Comparison of ENCODE assay signal across 8 cellular contexts in the genomic region with DNA sequence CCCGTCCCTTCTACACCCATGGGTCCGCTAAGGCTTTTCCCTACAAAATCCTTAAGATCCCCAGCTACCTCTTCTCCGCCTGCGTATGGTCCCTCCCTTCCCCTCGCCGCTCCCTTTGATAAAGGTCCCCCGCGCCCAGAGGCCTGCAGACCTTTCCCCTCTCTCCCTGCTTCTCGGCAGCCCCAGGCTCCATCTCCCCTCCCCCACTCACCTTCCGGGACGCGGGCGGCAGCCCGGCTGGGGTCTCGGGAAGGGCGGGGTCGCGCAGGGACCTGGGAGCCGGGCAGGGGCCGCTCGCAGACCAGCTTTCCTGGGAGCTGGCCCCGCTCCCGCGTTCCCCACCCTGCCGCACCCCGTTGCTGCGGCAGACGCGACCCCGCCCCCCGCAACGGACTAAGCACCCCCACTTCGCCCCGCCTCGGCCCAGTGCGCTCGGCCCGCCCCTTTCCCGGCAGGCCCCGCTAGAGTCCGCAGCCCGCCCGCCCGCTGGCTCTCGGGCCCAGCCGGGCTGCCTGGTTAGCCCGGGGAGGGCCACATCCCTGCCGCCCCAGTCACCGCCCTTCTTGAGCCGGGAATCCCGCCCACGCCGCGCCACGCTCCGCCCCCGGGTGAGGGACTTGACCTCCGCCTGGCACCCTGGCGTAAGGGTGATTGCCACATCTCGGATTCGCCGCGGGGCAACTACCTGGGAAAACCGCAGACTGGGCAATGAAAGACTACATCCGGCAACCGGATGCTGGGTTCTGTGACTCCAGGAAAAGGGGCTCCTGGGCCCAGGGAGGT. TPM values are rescaled to one million over a fixed set of nuclear protein-coding genes. Genes with fewer than 3 reads are reported as not detected.
DNase-seq lines count a peak whose midpoint lies in the region; ATAC-seq and TF ChIP-seq lines count a peak whose summit lies in the region.

FLOT1 (minus strand) TSS at position 372 of the 783 bp plus-strand sequence. CDS start 498 bp downstream, outside the sequence.

- peak within 1 kb of the TSS; percentile 88 to 96 (median 94) for H3K4me3 Mint-ChIP-seq in T-cell

- DNase-seq in GM06990 (ENCODE audit: extremely low read depth, insufficient read length), result peak; percentile 98
- peak; percentile 50 for DNase-seq in NCI-H128 (lab: John Stamatoyannopoulos, UW; ENCODE audit: unreplicated experiment)
- peak; percentile 54 to 84 (median 69) for DNase-seq in T-cell
- peak; percentile 99 for DNase-seq in cardiac septum (ENCODE audit: low spot score)
- peak; percentile 81 to 98 (median 90) for DNase-seq in posterior cingulate gyrus
- DNase-seq in transverse colon, result peak; percentile 99

- peak; percentile 1 for TF ChIP-seq EP300 in transverse colon (IDR thresholded peaks at IDR 0.05; ENCODE audit: low read depth)

- H3K4me1 ChIP-seq in transverse colon, result peaks cover 26 to 64% (median 37%) of the 10 kb centered on the region in 4 donors

- 0% methylated on average over 46 to 62 of the region's 66 CpGs for WGBS in adipose tissue, 3 donors
- WGBS in transverse colon (ENCODE audit: low coverage in 1 of 2), 2 donors, result 0 to 1% methylated on average over 7 to 45 of the region's 66 CpGs

- TF ChIP-seq POLR2A in transverse colon (IDR thresholded peaks at IDR 0.05), result peak; percentile 88

- TF ChIP-seq CTCF in GM06990 (IDR thresholded peaks at IDR 0.05; ENCODE audit: insufficient read depth, low read length, poor library complexity, severe bottlenecking) (no peak), transverse colon (IDR thresholded peaks at IDR 0.05) (no peak)

- in situ Hi-C loops in transverse colon (cut with MboI; ENCODE audit: low pct_ligation_motif_present in 1 of 4, low pct_unique_long_range_greater_than_20kb in 1 of 4, low sequenced_read_pairs in 3 of 4), result loop anchor here in 2 of 4 donors (10.0 to 25.0 kb wide), 2 partner anchors 82 to 145 kb away; partner anchors contain the start of gene DDR1 (in 2 of the 2)

- ATAC-seq in HG02588 (IDR thresholded peaks at IDR 0.05; ENCODE audit: unreplicated experiment) (peak; percentile 80), T-cell (replicated peaks in 1 of 4) (peak; percentile 51 to 62 (median 58))

- H3K36me3 Mint-ChIP-seq in T-cell, result peaks cover 30% of the 10 kb centered on the region

- H3K27me3 ChIP-seq in GM06990 (replicated peaks; ENCODE audit: control insufficient read depth, insufficient read depth, low read length), result no peaks in the 10 kb centered on the region
- H3K27me3 ChIP-seq in transverse colon, result no peaks in the 10 kb centered on the region

- peaks cover 11% of the 10 kb centered on the region for H3K36me3 ChIP-seq in GM06990 (ENCODE audit: control insufficient read depth, insufficient read depth, low read length)
- H3K36me3 ChIP-seq in transverse colon, result peaks cover 0 to 17% (median 7%) of the 10 kb centered on the region in 4 donors

- intact Hi-C loops in cardiac septum (cut with DNase I) (loop anchor here (2.0 to 5.0 kb wide), 4 partner anchors 22 to 80 kb away; partner anchors contain the start of genes PPP1R18 and TUBB), posterior cingulate gyrus (cut with DNase I) (loop anchor here (5.0 to 10.0 kb wide), 3 partner anchors 40 to 342 kb away; no protein-coding TSS in a partner anchor), transverse colon (cut with DNase I; ENCODE audit: low total_unique reads) (loop anchor here (5.0 kb wide), 2 partner anchors 85 to 135 kb away; no protein-coding TSS in a partner anchor)

- H3K4me3 ChIP-seq in GM06990 (replicated peaks; ENCODE audit: low read depth, low read length), result peak within 1 kb of the TSS; percentile 66
- peak within 1 kb of the TSS; percentile 75 to 87 (median 78) for H3K4me3 ChIP-seq in transverse colon

- H3K4me1 Mint-ChIP-seq in T-cell, result peaks cover 59 to 66% (median 65%) of the 10 kb centered on the region in 3 donors

- no peaks in the 10 kb centered on the region for H3K27me3 Mint-ChIP-seq in T-cell

- H3K9me3 ChIP-seq in transverse colon, result no peaks in the 10 kb centered on the region

- H3K9me3 Mint-ChIP-seq in T-cell, result no peaks in the 10 kb centered on the region

- POLR2A ChIA-PET in T-cell (lab: Charles Lee), result no interaction called here

- CTCF ChIA-PET in T-cell (lab: Charles Lee), result interaction anchor here in 1 of 2 donors (0.6 to 0.8 kb wide), 2 partner anchors 20 to 775 kb away, joined by 3 read pairs; no protein-coding TSS in a partner anchor

- H3K27ac ChIP-seq in adipose tissue (ENCODE audit: low read depth, low read length) (peak within 1 kb of the TSS; percentile 92), transverse colon (peak within 1 kb of the TSS; percentile 96 to 98 (median 98))

- peak within 1 kb of the TSS; percentile 89 to 93 for H3K27ac Mint-ChIP-seq in T-cell

RNA-seq across cellular contexts. Expression of gene FLOT1, which starts in this region (rescaled TPM):
- 100 to 1,000 TPM in 1 of 5 donors, 10 to 100 TPM in 4; 62.2 to 109 (median 74.2) TPM for total RNA-seq in T-cell
- 100 to 1,000 TPM in 2 of 3 donors, 10 to 100 TPM in 1; 87.0 to 229 (median 221) TPM for polyA plus RNA-seq in adipose tissue
- 251 TPM for total RNA-seq in cardiac septum
- total RNA-seq in transverse colon, result 100 to 1,000 TPM; 123 to 146 (median 139) TPM

Comparison
In these comparisons a context has a peak if more than half of its experiments do, and no peak if none do; other contexts are left out.
1. Peak in every context shown above with its lines: DNase-seq, ATAC-seq, H3K4me3 ChIP-seq and H3K27ac ChIP-seq.